16 cellular contexts compared by ENCODE assay signal in the genomic region with DNA sequence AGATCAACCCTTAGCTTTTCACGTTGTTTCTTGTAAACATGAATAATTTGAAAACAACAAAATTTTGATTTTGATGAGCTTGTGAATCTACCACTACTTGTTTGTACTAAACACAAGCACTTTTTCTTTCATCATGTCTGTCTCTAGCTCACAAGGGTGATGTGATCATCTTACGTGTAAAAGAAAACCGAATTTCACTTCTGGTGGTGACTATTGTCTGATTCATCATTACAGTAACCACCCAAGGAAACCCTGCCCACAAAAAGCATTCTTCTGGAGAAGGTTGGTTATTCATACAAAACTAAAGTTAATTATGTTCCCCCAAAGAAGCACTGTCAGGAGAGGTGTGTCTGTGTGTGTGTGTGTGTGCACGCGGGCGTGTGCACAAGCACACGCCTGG.
DNase-seq lines count a peak whose midpoint lies in the region; ATAC-seq, FAIRE-seq and TF ChIP-seq lines count a peak whose summit lies in the region.
"Had no signal": no experiment of that assay in that cellular context is flagged by ENCODE, and none has a peak within 500 bp of the region (broad histone marks: within the 10 kb centered on the region; RNA-seq: fewer than 3 reads in every experiment).

No MANE protein-coding gene starts in this region.

- H3K4ac ChIP-seq in H1 (replicated peaks; ENCODE audit: insufficient read length, low read depth, low read length), result no peak overlapping the region

- no peak for TF ChIP-seq CTCF in MM.1S (IDR thresholded peaks at IDR 0.05; ENCODE audit: low read length)
- no peak for TF ChIP-seq CTCF in H1 (IDR thresholded peaks at IDR 0.05; ENCODE audit: control extremely low read depth in 1 of 3, insufficient read depth in 1 of 3, low read depth in 1 of 3, low read length in 3 of 3)
- TF ChIP-seq CTCF in sigmoid colon (IDR thresholded peaks at IDR 0.05), result no peak

- H3K9me3 Mint-ChIP-seq in activated T-cell treated with anti-CD3 and anti-CD28 coated beads, Interleukin-2, amount 50 U/mL, for 72 hours, result no peaks in the 10 kb centered on the region
- H3K9me3 Mint-ChIP-seq in stimulated activated naive CD8-positive, alpha-beta T cell treated with anti-CD3 and anti-CD28 coated beads, Interleukin-15, amount 100 ng/mL, for 72 hours, result no peaks in the 10 kb centered on the region
- H3K9me3 Mint-ChIP-seq in CD4-positive, alpha-beta memory T cell, result peaks cover 0 to 3% (median 0%) of the 10 kb centered on the region in 8 donors
- H3K9me3 Mint-ChIP-seq: activated naive CD8-positive, alpha-beta T cell treated with anti-CD3 and anti-CD28 coated beads, Interleukin-2, amount 10 ng/mL, durations not matched to agents 7 days and 5 days; dendritic cell treated with granulocyte-macrophage colony-stimulating factor and Interleukin-4, amounts not matched to agents 40 ng/mL and 50 ng/mL, for 4 days; H9 had no signal

- H2AFZ ChIP-seq in MM.1S (ENCODE audit: low read length) (no peak overlapping the region), H1 (ENCODE audit: low read length) (peak overlapping the region; percentile 24; the same call in 1 of the 2 replicates)

- no peak overlapping the region for H3K14ac ChIP-seq in H1 (ENCODE audit: insufficient read length)

- H2AK5ac ChIP-seq in H1 (ENCODE audit: low read depth, low read length), result no peak overlapping the region

- FAIRE-seq in H1 (lab: Jason Lieb, UNC), result peak; percentile 28

- peak; percentile 90 to 92 for ATAC-seq in activated T-cell treated with anti-CD3 and anti-CD28 coated beads, Interleukin-2, amount 50 U/mL, for 72 hours (replicated peaks in 1 of 2)
- peak; percentile 89 for ATAC-seq in stimulated activated naive CD8-positive, alpha-beta T cell treated with anti-CD3 and anti-CD28 coated beads, Interleukin-15, amount 100 ng/mL, for 72 hours
- no peak for ATAC-seq in HG02885 (IDR thresholded peaks at IDR 0.05; ENCODE audit: poor library complexity, unreplicated experiment)

- CTCF ChIA-PET in H1 (lab: Charles Lee; ENCODE audit: partially characterized antibody), result interaction anchor here (0.7 to 1.8 kb wide), 3 partner anchors 43 to 84 kb away, joined by 3 to 4 read pairs (median 3); no protein-coding TSS in a partner anchor
- CTCF ChIA-PET in CD4-positive, alpha-beta memory T cell (lab: Charles Lee; ENCODE audit: partially characterized antibody), result no interaction called here

- peaks cover 13% of the 10 kb centered on the region; the same call in 1 of the 2 replicates for H3F3A ChIP-seq in MM.1S (ENCODE audit: insufficient read depth, low read length)

- H3K27ac ChIP-seq in MM.1S (ENCODE audit: low read length) (no peak overlapping the region), H1 (ENCODE audit: low read depth, low read length) (no peak overlapping the region), sigmoid colon (no peak overlapping the region)
- no peak overlapping the region for H3K27ac ChIP-seq in CD4-positive, alpha-beta memory T cell (ENCODE audit: low read depth, low read length)
- H3K27ac ChIP-seq: ovary had no signal

- peaks cover 25% of the 10 kb centered on the region for H3K4me1 ChIP-seq in MM.1S (ENCODE audit: low read length)
- no peaks in the 10 kb centered on the region; a peak in 1 of 7 replicates for H3K4me1 ChIP-seq in H1 (replicated peaks in 1 of 4; ENCODE audit: control insufficient read depth in 3 of 4, insufficient read depth in 4 of 4, low read length in 3 of 4)
- H3K4me1 ChIP-seq in sigmoid colon, result peaks cover 0 to 5% (median 1%) of the 10 kb centered on the region in 4 donors
- H3K4me1 ChIP-seq in CD4-positive, alpha-beta memory T cell (ENCODE audit: insufficient read depth, low read length), result peaks cover 4% of the 10 kb centered on the region

- H3K56ac ChIP-seq in H1 (replicated peaks; ENCODE audit: insufficient read length, low read depth, low read length), result no peak overlapping the region

- H3K36me3 Mint-ChIP-seq in activated T-cell treated with anti-CD3 and anti-CD28 coated beads, Interleukin-2, amount 50 U/mL, for 72 hours (ENCODE audit: insufficient read depth in 2 of 2), result no peaks in the 10 kb centered on the region
- no peaks in the 10 kb centered on the region for H3K36me3 Mint-ChIP-seq in CD4-positive, alpha-beta memory T cell
- H3K36me3 Mint-ChIP-seq: activated naive CD8-positive, alpha-beta T cell treated with anti-CD3 and anti-CD28 coated beads, Interleukin-2, amount 10 ng/mL, durations not matched to agents 7 days and 5 days had no signal

- H3K4me3 Mint-ChIP-seq in activated T-cell treated with anti-CD3 and anti-CD28 coated beads, Interleukin-2, amount 50 U/mL, for 72 hours, result peak overlapping the region; percentile 60 to 61
- H3K4me3 Mint-ChIP-seq in stimulated activated naive CD8-positive, alpha-beta T cell treated with anti-CD3 and anti-CD28 coated beads, Interleukin-15, amount 100 ng/mL, for 72 hours, result peak overlapping the region in 1 of 2 donors; percentile 68
- no peak overlapping the region for H3K4me3 Mint-ChIP-seq in CD4-positive, alpha-beta memory T cell
- H3K4me3 Mint-ChIP-seq: dendritic cell treated with granulocyte-macrophage colony-stimulating factor and Interleukin-4, amounts not matched to agents 40 ng/mL and 50 ng/mL, for 4 days; H9 had no signal

- H3K27me3 Mint-ChIP-seq in activated T-cell treated with anti-CD3 and anti-CD28 coated beads, Interleukin-2, amount 50 U/mL, for 72 hours (ENCODE audit: low read depth), result peaks cover 52% of the 10 kb centered on the region
- H3K27me3 Mint-ChIP-seq in stimulated activated naive CD8-positive, alpha-beta T cell treated with anti-CD3 and anti-CD28 coated beads, Interleukin-15, amount 100 ng/mL, for 72 hours, result peaks cover 13% of the 10 kb centered on the region
- peaks cover 6 to 13% of the 10 kb centered on the region in 2 donors for H3K27me3 Mint-ChIP-seq in CD4-positive, alpha-beta memory T cell

- H4K8ac ChIP-seq in H1 (ENCODE audit: extremely low read depth, insufficient read depth, low read length), result no peak overlapping the region

- no peak overlapping the region for H3K23ac ChIP-seq in H1 (ENCODE audit: insufficient read length)

- no peaks in the 10 kb centered on the region for H3K79me1 ChIP-seq in H1 (ENCODE audit: low read depth, low read length)

- H3K9me3 ChIP-seq in MM.1S (replicated peaks; ENCODE audit: insufficient read depth, low read length) (no peaks in the 10 kb centered on the region), H1 (ENCODE audit: insufficient read depth in 2 of 2, low read depth in 1 of 2, low read length in 1 of 2) (no peaks in the 10 kb centered on the region), sigmoid colon (no peaks in the 10 kb centered on the region)
- H3K9me3 ChIP-seq in CD4-positive, alpha-beta memory T cell (ENCODE audit: control insufficient read depth in 1 of 2, low read length in 2 of 2), result no peaks in the 10 kb centered on the region
- H3K9me3 ChIP-seq: ovary had no signal

- H2BK120ac ChIP-seq in H1 (replicated peaks; ENCODE audit: low read depth, low read length), result no peak overlapping the region

- no peaks in the 10 kb centered on the region for H4K20me1 ChIP-seq in MM.1S (ENCODE audit: insufficient read depth, low read length)
- no peaks in the 10 kb centered on the region for H4K20me1 ChIP-seq in H1 (replicated peaks in 1 of 2; ENCODE audit: control insufficient read depth in 1 of 2, insufficient read depth in 2 of 2, low read length in 2 of 2)

- H3K4me2 ChIP-seq in MM.1S (ENCODE audit: low read depth, low read length) (peak overlapping the region; percentile 71; the same call in 1 of the 2 replicates), H1 (ENCODE audit: insufficient read depth in 1 of 2, low read depth in 2 of 2, low read length in 2 of 2) (no peak overlapping the region)

- no peak overlapping the region for H3K18ac ChIP-seq in H1 (ENCODE audit: extremely low read depth, low read length)

- no peaks in the 10 kb centered on the region for H3K23me2 ChIP-seq in H1 (ENCODE audit: low read depth, low read length)

- H3K27ac Mint-ChIP-seq in activated T-cell treated with anti-CD3 and anti-CD28 coated beads, Interleukin-2, amount 50 U/mL, for 72 hours, result peak overlapping the region; percentile 58
- peak overlapping the region in 1 of 2 donors; percentile 84 for H3K27ac Mint-ChIP-seq in stimulated activated naive CD8-positive, alpha-beta T cell treated with anti-CD3 and anti-CD28 coated beads, Interleukin-15, amount 100 ng/mL, for 72 hours
- H3K27ac Mint-ChIP-seq in CD4-positive, alpha-beta memory T cell, result no peak overlapping the region
- H3K27ac Mint-ChIP-seq: dendritic cell treated with granulocyte-macrophage colony-stimulating factor and Interleukin-4, amounts not matched to agents 40 ng/mL and 50 ng/mL, for 4 days; H9 had no signal

- no peak overlapping the region for H3K9ac ChIP-seq in MM.1S (ENCODE audit: low read length)
- H3K9ac ChIP-seq in H1 (replicated peaks in 1 of 4; ENCODE audit: extremely low read depth in 1 of 4, low read depth in 3 of 4, low read length in 3 of 4), result no peak overlapping the region

- TF ChIP-seq EP300 in H1 (IDR thresholded peaks at IDR 0.05; ENCODE audit: borderline replicate concordance in 1 of 2, low read depth in 2 of 2, low read length in 2 of 2) (no peak), sigmoid colon (IDR thresholded peaks at IDR 0.05) (no peak)

- no peaks in the 10 kb centered on the region for H3K79me2 ChIP-seq in MM.1S (ENCODE audit: low read length)
- no peaks in the 10 kb centered on the region for H3K79me2 ChIP-seq in H1 (ENCODE audit: control insufficient read depth in 1 of 2, insufficient read depth in 2 of 2, low read length in 2 of 2)

- no peak for TF ChIP-seq POLR2A in H1 (IDR thresholded peaks at IDR 0.05; ENCODE audit: control extremely low read depth in 1 of 2, low read depth in 2 of 2, low read length in 2 of 2)
- no peak for TF ChIP-seq POLR2A in sigmoid colon (IDR thresholded peaks at IDR 0.05)

- intact Hi-C loops in sigmoid colon (cut with DNase I), result no loop called here
- intact Hi-C loops in CD4-positive, alpha-beta memory T cell (cut with micrococcal nuclease), result no loop called here

- no peak overlapping the region for H2BK12ac ChIP-seq in H1 (ENCODE audit: low read depth, low read length)

- peak; percentile 42 to 49 for DNase-seq in activated T-cell treated with anti-CD3 and anti-CD28 coated beads, Interleukin-2, amount 50 U/mL, for 72 hours
- DNase-seq in activated T-cell treated with anti-CD3 and anti-CD28 coated beads for 4 hours, result no peak
- DNase-seq in MM.1S, result no peak
- no peak for DNase-seq in H1 (ENCODE audit: low read depth in 1 of 2, low spot score in 2 of 2)
- peak; percentile 9 to 24 for DNase-seq in stimulated activated naive CD8-positive, alpha-beta T cell treated with anti-CD3 and anti-CD28 coated beads, Interleukin-15, amount 100 ng/mL, for 72 hours
- no peak for DNase-seq in sigmoid colon
- DNase-seq in CD4-positive, alpha-beta memory T cell, result no peak
- DNase-seq: activated naive CD8-positive, alpha-beta T cell treated with anti-CD3 and anti-CD28 coated beads, Interleukin-2, amount 10 ng/mL, durations not matched to agents 7 days and 5 days; DMS79; foreskin melanocyte; H9; NCI-H1048; NCI-H446 treated with DMSO at 0.1 percent for 48 hours; ovary had no signal

- H2BK5ac ChIP-seq in H1 (ENCODE audit: low read depth, low read length), result no peak overlapping the region

- H3K27me3 ChIP-seq in MM.1S (replicated peaks; ENCODE audit: insufficient read depth, low read length) (no peaks in the 10 kb centered on the region), H1 (replicated peaks in 1 of 4; ENCODE audit: control insufficient read depth in 3 of 4, extremely low read depth in 1 of 4, insufficient read depth in 3 of 4, low read length in 3 of 4) (no peaks in the 10 kb centered on the region), sigmoid colon (no peaks in the 10 kb centered on the region)
- no peaks in the 10 kb centered on the region for H3K27me3 ChIP-seq in CD4-positive, alpha-beta memory T cell (ENCODE audit: insufficient read depth, low read length)
- H3K27me3 ChIP-seq: ovary had no signal

- H4K5ac ChIP-seq in H1 (ENCODE audit: insufficient read length, low read depth, low read length), result no peak overlapping the region

- WGBS in H1 (ENCODE audit: extremely low coverage in 1 of 2, insufficient coverage in 1 of 2, insufficient read length in 1 of 2, insufficient replicate concordance in 2 of 2, low coverage in 1 of 2, low lambda C conversion rate in 2 of 2, missing lambda C conversion rate in 1 of 2), 2 experiments, result 90% methylated on average over 7 of the region's 7 CpGs; no CpG with 5 or more reads in 1 of the 2 experiments
- WGBS in sigmoid colon, 2 donors, result 76 to 85% methylated on average over 7 of the region's 7 CpGs

- no peaks in the 10 kb centered on the region for H3K9me2 ChIP-seq in MM.1S (replicated peaks; ENCODE audit: insufficient read depth, low read length)

- no peak overlapping the region for H2BK15ac ChIP-seq in H1 (ENCODE audit: low read length)

- H3K4me3 ChIP-seq in MM.1S (ENCODE audit: low read length), result 0 out of 2 replicates have a peak overlapping the region, but pooled peaks have one; percentile 69
- H3K4me3 ChIP-seq in H1 (ENCODE audit: extremely low read depth in 1 of 4, insufficient read depth in 2 of 4, low read depth in 3 of 4, low read length in 4 of 4), result no peak overlapping the region
- no peak overlapping the region for H3K4me3 ChIP-seq in sigmoid colon
- H3K4me3 ChIP-seq in CD4-positive, alpha-beta memory T cell (ENCODE audit: low read length in 2 of 2), result no peak overlapping the region

- no peak for TF ChIP-seq RAD21 in H1 (IDR thresholded peaks at IDR 0.05 in 1 of 2, conservative IDR thresholded peaks at IDR 0.05 in 1 of 2; ENCODE audit: low read depth in 2 of 2, low read length in 2 of 2)

- H4K91ac ChIP-seq in H1 (replicated peaks; ENCODE audit: insufficient read length, low read length), result no peak overlapping the region

- H2BK20ac ChIP-seq in H1 (ENCODE audit: low read length), result no peak overlapping the region

- H3K4me1 Mint-ChIP-seq in activated T-cell treated with anti-CD3 and anti-CD28 coated beads, Interleukin-2, amount 50 U/mL, for 72 hours (ENCODE audit: low read depth), result peaks cover 56% of the 10 kb centered on the region
- H3K4me1 Mint-ChIP-seq in stimulated activated naive CD8-positive, alpha-beta T cell treated with anti-CD3 and anti-CD28 coated beads, Interleukin-15, amount 100 ng/mL, for 72 hours, result peaks cover 28% of the 10 kb centered on the region
- H3K4me1 Mint-ChIP-seq in CD4-positive, alpha-beta memory T cell, result peaks cover 0 to 8% (median 2%) of the 10 kb centered on the region in 4 donors

- H3K36me3 ChIP-seq in MM.1S (replicated peaks; ENCODE audit: insufficient read depth, low read length) (no peaks in the 10 kb centered on the region), H1 (ENCODE audit: control insufficient read depth in 2 of 4, insufficient read depth in 4 of 4, low read length in 3 of 4) (no peaks in the 10 kb centered on the region), sigmoid colon (no peaks in the 10 kb centered on the region)
- no peaks in the 10 kb centered on the region for H3K36me3 ChIP-seq in CD4-positive, alpha-beta memory T cell (ENCODE audit: insufficient read depth, low read length)
- H3K36me3 ChIP-seq: ovary had no signal

- POLR2A ChIA-PET in H1 (lab: Charles Lee; ENCODE audit: partially characterized antibody), result no interaction called here
- POLR2A ChIA-PET in CD4-positive, alpha-beta memory T cell (lab: Charles Lee; ENCODE audit: partially characterized antibody), result no interaction called here

Comparison
In these comparisons a context has a peak if more than half of its experiments do, and no peak if none do; other contexts are left out.
1. DNase-seq: peak in activated T-cell treated with anti-CD3 and anti-CD28 coated beads, Interleukin-2, amount 50 U/mL, for 72 hours (2 of 2) and stimulated activated naive CD8-positive, alpha-beta T cell treated with anti-CD3 and anti-CD28 coated beads, Interleukin-15, amount 100 ng/mL, for 72 hours (2 of 2); none in activated T-cell treated with anti-CD3 and anti-CD28 coated beads for 4 hours (single experiment), MM.1S (single experiment), H1 (0 of 2), sigmoid colon (single experiment) and CD4-positive, alpha-beta memory T cell (0 of 5).
2. H3K4me3 Mint-ChIP-seq: peak in activated T-cell treated with anti-CD3 and anti-CD28 coated beads, Interleukin-2, amount 50 U/mL, for 72 hours (2 of 2); none in CD4-positive, alpha-beta memory T cell (0 of 8).